In the genomic region with DNA sequence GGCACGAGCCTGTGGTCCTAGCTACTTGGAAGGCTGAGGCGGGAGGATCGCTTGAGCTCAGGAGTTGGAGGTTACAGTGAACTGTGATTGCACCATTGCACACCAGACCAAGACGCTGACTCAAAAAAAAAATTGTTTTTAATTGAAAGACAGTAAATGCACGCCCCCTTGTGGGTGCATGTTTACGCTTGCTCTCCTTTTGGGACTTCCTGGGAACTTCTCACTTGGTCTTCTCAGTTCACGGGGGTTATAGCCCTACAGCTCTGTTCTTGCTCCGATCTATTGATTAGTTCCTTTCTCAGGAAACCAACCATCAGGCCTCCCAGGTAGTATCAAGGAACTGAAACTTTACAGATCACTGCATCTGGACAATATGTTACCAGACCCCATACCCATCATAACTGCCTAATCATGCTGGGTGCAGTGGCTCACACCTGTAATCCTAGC, we compare ENCODE assay signal across 9 cellular contexts. TPM values are rescaled to one million over a fixed set of nuclear protein-coding genes. Genes with fewer than 3 reads are reported as not detected.
DNase-seq lines count a peak whose midpoint lies in the region; ATAC-seq and TF ChIP-seq lines count a peak whose summit lies in the region.
"Had no signal": no experiment of that assay in that cellular context is flagged by ENCODE, and none has a peak within 500 bp of the region (broad histone marks: within the 10 kb centered on the region; RNA-seq: fewer than 3 reads in every experiment).

No MANE protein-coding gene starts in this region.

- H3K9me3 ChIP-seq in CD4-positive, alpha-beta T cell (ENCODE audit: control insufficient read depth, low read length): no peaks in the 10 kb centered on the region
- no peaks in the 10 kb centered on the region for H3K9me3 ChIP-seq in KOPT-K1 (ENCODE audit: insufficient read depth, low read length, poor library complexity, severe bottlenecking)

- H3K27ac Mint-ChIP-seq in CD4-positive, alpha-beta T cell: no peak overlapping the region

- intact Hi-C loops in CD4-positive, alpha-beta T cell (cut with DNase I, micrococcal nuclease): loop anchor here (1.0 to 5.0 kb wide), 2 partner anchors 20 to 82 kb away; a partner anchor contains a TSS

- H3K27ac ChIP-seq in CD4-positive, alpha-beta T cell (ENCODE audit: low read depth, low read length): no peak overlapping the region
- peak overlapping the region; percentile 26 for H3K27ac ChIP-seq in KOPT-K1 (ENCODE audit: low read depth, low read length, poor library complexity, severe bottlenecking)

- H3K4me3 Mint-ChIP-seq in CD4-positive, alpha-beta T cell: no peak overlapping the region

- CTCF ChIA-PET in CD4-positive, alpha-beta T cell (lab: Charles Lee): interaction anchor here (0.7 to 5.2 kb wide), 16 partner anchors 9 to 204 kb away, joined by 3 to 48 read pairs (median 4); a partner anchor contains a TSS

- POLR2A ChIA-PET in CD4-positive, alpha-beta T cell (lab: Charles Lee): interaction anchor here (0.8 to 1.5 kb wide), 6 partner anchors 11 to 86 kb away, joined by 3 to 10 read pairs (median 4); a partner anchor contains a TSS

- H3K9me3 Mint-ChIP-seq in CD4-positive, alpha-beta T cell: no peaks in the 10 kb centered on the region

- no peaks in the 10 kb centered on the region for H3K27me3 ChIP-seq in CD4-positive, alpha-beta T cell (ENCODE audit: control insufficient read depth, insufficient read depth, low read length)

- no peaks in the 10 kb centered on the region for H3K36me3 ChIP-seq in KOPT-K1 (ENCODE audit: insufficient read depth, low read length)

- peak; percentile 69 to 81 (median 76) for DNase-seq in CD4-positive, alpha-beta T cell
- DNase-seq in SK-MEL-5 (ENCODE audit: low read depth, low spot score) (peak; percentile 89), glomerular visceral epithelial cell (ENCODE audit: extremely low spot score) (peak; percentile 76), renal cortical epithelial cell (ENCODE audit: low read depth) (peak; percentile 87)
- DNase-seq in activated effector memory CD4-positive, alpha-beta T cell treated with Interleukin-2 at 50 U/mL for 16 hours: peak; percentile 64

- TF ChIP-seq CTCF in CD4-positive, alpha-beta T cell (IDR thresholded peaks at IDR 0.05): peak; percentile 78

- H3K4me1 Mint-ChIP-seq in CD4-positive, alpha-beta T cell (ENCODE audit: low read depth): peaks cover 16% of the 10 kb centered on the region

- ATAC-seq in CD4-positive, alpha-beta T cell (ENCODE audit: poor library complexity): peak; percentile 95
- ATAC-seq in GM19395 (IDR thresholded peaks at IDR 0.05; ENCODE audit: unreplicated experiment): peak; percentile 51
- ATAC-seq in HG02678 (IDR thresholded peaks at IDR 0.05; ENCODE audit: unreplicated experiment): no peak

- in situ Hi-C loops in SK-MEL-5 (cut with HindIII; ENCODE audit: low pct_unique_long_range_greater_than_20kb, low sequenced_read_pairs): no loop called here

- no peaks in the 10 kb centered on the region for H3K36me3 Mint-ChIP-seq in CD4-positive, alpha-beta T cell (ENCODE audit: low read depth)

- no peaks in the 10 kb centered on the region for H3K27me3 Mint-ChIP-seq in CD4-positive, alpha-beta T cell

RNA-seq across cellular contexts. Expression of a gene that starts 14.2 kb away (rescaled TPM):
- total RNA-seq in CD4-positive, alpha-beta T cell: 10 to 100 TPM; 21.3 to 25.4 TPM
- total RNA-seq in SK-MEL-5 (2014; rRNA removed; shearing (Covaris generic)): 3.6 and 9.4 TPM in 2 replicates
- 20.5 and 26.5 TPM in 2 replicates for polyA plus RNA-seq in SK-MEL-5 (2015; cell fraction: cytosol; rRNA removed)
- polyA plus RNA-seq in SK-MEL-5 (2015; cell fraction: nucleus; rRNA removed): 39.2 and 54.5 TPM in 2 replicates
- total RNA-seq in renal cortical epithelial cell: 61.6 and 195 TPM in 2 replicates

RNA-seq across cellular contexts. Expression of a gene that starts 31.1 kb away (rescaled TPM):
- total RNA-seq in CD4-positive, alpha-beta T cell: not detected
- total RNA-seq in SK-MEL-5 (2014; rRNA removed; shearing (Covaris generic)): not detected in 2 replicates
- not detected in 2 replicates for polyA plus RNA-seq in SK-MEL-5 (2015; cell fraction: cytosol; rRNA removed)
- polyA plus RNA-seq in SK-MEL-5 (2015; cell fraction: nucleus; rRNA removed): not detected in 2 replicates
- not detected in 2 replicates for total RNA-seq in renal cortical epithelial cell
- total RNA-seq: T-helper 1 cell treated with Interleukin-12 subunit alpha and Interleukin-12 subunit beta and Interleukin-4 antibody, amounts not matched to agents 30 ng/mL and 1 ng/mL, for 36 hours had no signal

RNA-seq across cellular contexts. Expression of a gene that starts 33.4 kb away (rescaled TPM):
- total RNA-seq in CD4-positive, alpha-beta T cell: 10 to 100 TPM; 39.4 to 41.7 TPM
- total RNA-seq in SK-MEL-5 (2014; rRNA removed; shearing (Covaris generic)): 145 and 151 TPM in 2 replicates
- 147 and 153 TPM in 2 replicates for polyA plus RNA-seq in SK-MEL-5 (2015; cell fraction: cytosol; rRNA removed)
- 61.5 and 79.6 TPM in 2 replicates for polyA plus RNA-seq in SK-MEL-5 (2015; cell fraction: nucleus; rRNA removed)
- total RNA-seq in renal cortical epithelial cell: 127 and 183 TPM in 2 replicates

RNA-seq across cellular contexts. Expression of a gene that starts 47.9 kb away (rescaled TPM):
- total RNA-seq in CD4-positive, alpha-beta T cell: 10 to 100 TPM; 43.8 to 46.4 TPM
- 25.9 and 26.4 TPM in 2 replicates for total RNA-seq in SK-MEL-5 (2014; rRNA removed; shearing (Covaris generic))
- 31.7 and 39.3 TPM in 2 replicates for polyA plus RNA-seq in SK-MEL-5 (2015; cell fraction: cytosol; rRNA removed)
- polyA plus RNA-seq in SK-MEL-5 (2015; cell fraction: nucleus; rRNA removed): 16.9 and 20.4 TPM in 2 replicates
- 14.8 and 35.6 TPM in 2 replicates for total RNA-seq in renal cortical epithelial cell
